In the genomic region with DNA sequence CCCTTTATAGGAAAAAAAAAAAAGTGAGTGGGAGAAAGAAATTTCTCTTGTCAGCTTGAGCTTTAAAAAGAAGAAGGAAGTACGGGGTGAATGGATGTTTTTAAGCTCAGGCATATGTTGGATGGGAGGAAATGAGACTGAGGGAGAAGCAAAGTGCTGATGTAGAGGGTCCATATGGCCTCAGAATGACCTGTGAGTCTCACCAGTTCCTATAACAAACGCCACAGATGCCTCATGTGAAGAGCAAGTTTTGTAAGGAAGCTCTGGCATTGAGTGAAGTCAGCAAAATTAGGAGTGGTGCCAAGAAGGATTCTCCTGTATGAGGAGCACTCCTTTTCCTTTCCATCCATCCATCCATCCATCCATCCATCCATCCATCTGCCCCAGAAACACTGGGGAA, we compare ENCODE assay signal across 16 cellular contexts.
DNase-seq lines count a peak whose midpoint lies in the region; ATAC-seq, FAIRE-seq and TF ChIP-seq lines count a peak whose summit lies in the region.
"Had no signal": no experiment of that assay in that cellular context is flagged by ENCODE, and none has a peak within 500 bp of the region (broad histone marks: within the 10 kb centered on the region; RNA-seq: fewer than 3 reads in every experiment).

No MANE protein-coding gene starts in this region.

- no peak for TF ChIP-seq EP300 in GM12878 (IDR thresholded peaks at IDR 0.05; ENCODE audit: borderline replicate concordance in 1 of 2, control insufficient read depth in 1 of 2, low read depth in 2 of 2, low read length in 2 of 2)

- no peak overlapping the region for H3K4me2 ChIP-seq in GM12878 (ENCODE audit: control insufficient read depth, insufficient read depth)
- H3K4me2 ChIP-seq: hepatocyte had no signal

- FAIRE-seq in GM12878 (lab: Jason Lieb, UNC) = no peak

- H3K79me2 ChIP-seq in GM12878 (ENCODE audit: control insufficient read depth, insufficient read depth, low read length) = no peaks in the 10 kb centered on the region
- H3K79me2 ChIP-seq: hepatocyte, parathyroid adenoma had no signal

- 92% methylated on average over 2 of the region's 2 CpGs for WGBS in GM12878 (ENCODE audit: insufficient coverage, insufficient replicate concordance, low lambda C conversion rate, missing lambda C conversion rate)

- BruUV-seq in GM12878 (replicated peaks; lab: Mats Ljungman, UMichigan) = no TSS peak

- peak overlapping the region; percentile 68 for H2AFZ ChIP-seq in GM12878 (ENCODE audit: control insufficient read depth, low read depth, low read length)
- H2AFZ ChIP-seq: hepatocyte, parathyroid adenoma had no signal

- H3K27me3 ChIP-seq in right atrium auricular region (no peaks in the 10 kb centered on the region), GM12878 (replicated peaks in 1 of 2; ENCODE audit: control insufficient read depth in 2 of 2, insufficient read depth in 2 of 2, low read length in 1 of 2) (no peaks in the 10 kb centered on the region), left lung (no peaks in the 10 kb centered on the region), uterus (no peaks in the 10 kb centered on the region)
- H3K27me3 ChIP-seq: hepatocyte had no signal

- TF ChIP-seq RAD21 in GM12878 (IDR thresholded peaks at IDR 0.05; ENCODE audit: insufficient read depth, low read depth, low read length) = no peak

- SMC1A ChIA-PET in GM12878 (lab: Charles Lee; ENCODE audit: uncharacterized antibody, unreplicated experiment) = interaction anchor here (0.6 to 9.0 kb wide), 27 partner anchors 8 to 631 kb away, joined by 3 to 268 read pairs (median 4); a partner anchor contains a TSS

- no peak for TF ChIP-seq POLR2A in GM12878 (IDR thresholded peaks at IDR 0.05; ENCODE audit: low read depth, low read length)
- no peak for TF ChIP-seq POLR2A in uterus (IDR thresholded peaks at IDR 0.05)

- H4K20me1 ChIP-seq in GM12878 (ENCODE audit: control insufficient read depth, insufficient read depth) = no peaks in the 10 kb centered on the region

- H3K4me3 ChIP-seq in right atrium auricular region (no peak overlapping the region), GM12878 (no peak overlapping the region), left lung (no peak overlapping the region), uterus (no peak overlapping the region)
- H3K4me3 ChIP-seq: hepatocyte, lower lobe of right lung had no signal

- H3K27ac ChIP-seq in right atrium auricular region (peak overlapping the region in 1 of 2 donors; percentile 11), GM12878 (ENCODE audit: control insufficient read depth, insufficient read depth) (no peak overlapping the region), left lung (peak overlapping the region in 1 of 2 donors; percentile 64), uterus (peak overlapping the region; percentile 68 to 74)
- H3K27ac ChIP-seq: hepatocyte, lower lobe of right lung, parathyroid adenoma had no signal

- peak; percentile 39 for ATAC-seq in Right ventricle myocardium superior (ENCODE audit: poor library complexity)
- ATAC-seq in GM12878 = no peak
- ATAC-seq in left lung = peak; percentile 43
- no peak for ATAC-seq in HG03097 (IDR thresholded peaks at IDR 0.05; ENCODE audit: low FRiP score, unreplicated experiment)

- H3K4me1 ChIP-seq in right atrium auricular region (peaks cover 0 to 11% of the 10 kb centered on the region in 2 donors), GM12878 (ENCODE audit: control insufficient read depth, insufficient read depth, low read length) (peaks cover 36% of the 10 kb centered on the region), left lung (peaks cover 0 to 41% of the 10 kb centered on the region in 2 donors), uterus (peaks cover 0 to 3% of the 10 kb centered on the region in 2 donors)

- H3K9ac ChIP-seq in GM12878 (ENCODE audit: control insufficient read depth, insufficient read depth, low read length) = no peak overlapping the region
- H3K9ac ChIP-seq: parathyroid adenoma had no signal

- DNase-seq in Right ventricle myocardium superior (no peak), right atrium auricular region (ENCODE audit: low spot score) (no peak), GM12878 (ENCODE audit: low read depth, low spot score) (no peak), left lung (no peak), uterus (no peak), NCI-H187 (lab: John Stamatoyannopoulos, UW) (no peak), AG08395 (ENCODE audit: low spot score) (no peak)
- DNase-seq: activated B cell treated with CpG ODN at 0.5 μM for 24 hours; activated T-cell treated with anti-CD3 and anti-CD28 coated beads for 4 hours; lower lobe of right lung; NCI-H1092; NCI-H510A treated with DMSO at 0.1 percent for 48 hours; stimulated activated naive CD4-positive, alpha-beta T cell had no signal

- intact Hi-C loops in Right ventricle myocardium superior (cut with DNase I) (loop anchor here (5.0 kb wide), 1 partner anchor 113 kb away; no protein-coding TSS in a partner anchor), GM12878 (cut with micrococcal nuclease; ENCODE audit: unreplicated experiment) (loop anchor here (5.0 kb wide), 1 partner anchor 98 kb away; no protein-coding TSS in a partner anchor), left lung (cut with DNase I) (loop anchor here (5.0 to 10.0 kb wide), 3 partner anchors 497 to 560 kb away; no protein-coding TSS in a partner anchor), uterus (cut with DNase I; ENCODE audit: low total_unique reads) (no loop called here)

- TF ChIP-seq CTCF in right atrium auricular region (IDR thresholded peaks at IDR 0.05) (no peak), GM12878 (IDR thresholded peaks at IDR 0.05 in 2 of 3, conservative IDR thresholded peaks at IDR 0.05 in 1 of 3; ENCODE audit: control insufficient read depth in 2 of 3, extremely low read depth in 1 of 3, insufficient read depth in 1 of 3, low read depth in 3 of 3, low read length in 3 of 3) (no peak), left lung (IDR thresholded peaks at IDR 0.05) (no peak), uterus (IDR thresholded peaks at IDR 0.05) (no peak)

- in situ Hi-C loops in GM12878 (cut with MboI) = loop anchor here (5.0 to 10.0 kb wide), 3 partner anchors 43 to 690 kb away; a partner anchor contains a TSS

- no peaks in the 10 kb centered on the region for H3K36me3 ChIP-seq in right atrium auricular region
- H3K36me3 ChIP-seq in GM12878 (ENCODE audit: control insufficient read depth in 2 of 2, insufficient read depth in 2 of 2, low read length in 1 of 2) = no peaks in the 10 kb centered on the region
- H3K36me3 ChIP-seq in left lung = no peaks in the 10 kb centered on the region
- H3K36me3 ChIP-seq in uterus = no peaks in the 10 kb centered on the region
- H3K36me3 ChIP-seq: lower lobe of right lung had no signal

- CTCF ChIA-PET in GM12878 (lab: Yijun Ruan, JAX) = interaction anchor here (0.6 to 10.6 kb wide), 15 partner anchors 9 to 504 kb away, joined by 3 to 202 read pairs (median 4); no protein-coding TSS in a partner anchor

- RAD21 ChIA-PET in GM12878 (lab: Charles Lee; ENCODE audit: unreplicated experiment) = interaction anchor here (1.1 to 10.9 kb wide), 11 partner anchors 42 to 561 kb away, joined by 3 to 208 read pairs (median 6); no protein-coding TSS in a partner anchor

- H3K9me3 ChIP-seq in right atrium auricular region (no peaks in the 10 kb centered on the region), GM12878 (replicated peaks; ENCODE audit: control insufficient read depth, insufficient read depth, low read length) (peaks cover 4% of the 10 kb centered on the region; the same call in 2 of the 3 replicates), left lung (no peaks in the 10 kb centered on the region), uterus (no peaks in the 10 kb centered on the region)
- H3K9me3 ChIP-seq: lower lobe of right lung had no signal

- POLR2A ChIA-PET in GM12878 (lab: Charles Lee) = interaction anchor here (0.7 to 1.4 kb wide), 5 partner anchors 12 to 492 kb away, joined by 3 to 4 read pairs (median 3); no protein-coding TSS in a partner anchor

TF ChIP-seq in GM12878, 131 proteins besides CTCF, POLR2A, EP300 and RAD21 (continues in another document):
- TF ChIP-seq RBBP5 (conservative IDR thresholded peaks at IDR 0.05) = no peak
- TF ChIP-seq FOXM1 (IDR thresholded peaks at IDR 0.05; ENCODE audit: low read depth, low read length) = no peak
- TF ChIP-seq IKZF1 (conservative IDR thresholded peaks at IDR 0.05) = no peak
- TF ChIP-seq, protein P1, sequence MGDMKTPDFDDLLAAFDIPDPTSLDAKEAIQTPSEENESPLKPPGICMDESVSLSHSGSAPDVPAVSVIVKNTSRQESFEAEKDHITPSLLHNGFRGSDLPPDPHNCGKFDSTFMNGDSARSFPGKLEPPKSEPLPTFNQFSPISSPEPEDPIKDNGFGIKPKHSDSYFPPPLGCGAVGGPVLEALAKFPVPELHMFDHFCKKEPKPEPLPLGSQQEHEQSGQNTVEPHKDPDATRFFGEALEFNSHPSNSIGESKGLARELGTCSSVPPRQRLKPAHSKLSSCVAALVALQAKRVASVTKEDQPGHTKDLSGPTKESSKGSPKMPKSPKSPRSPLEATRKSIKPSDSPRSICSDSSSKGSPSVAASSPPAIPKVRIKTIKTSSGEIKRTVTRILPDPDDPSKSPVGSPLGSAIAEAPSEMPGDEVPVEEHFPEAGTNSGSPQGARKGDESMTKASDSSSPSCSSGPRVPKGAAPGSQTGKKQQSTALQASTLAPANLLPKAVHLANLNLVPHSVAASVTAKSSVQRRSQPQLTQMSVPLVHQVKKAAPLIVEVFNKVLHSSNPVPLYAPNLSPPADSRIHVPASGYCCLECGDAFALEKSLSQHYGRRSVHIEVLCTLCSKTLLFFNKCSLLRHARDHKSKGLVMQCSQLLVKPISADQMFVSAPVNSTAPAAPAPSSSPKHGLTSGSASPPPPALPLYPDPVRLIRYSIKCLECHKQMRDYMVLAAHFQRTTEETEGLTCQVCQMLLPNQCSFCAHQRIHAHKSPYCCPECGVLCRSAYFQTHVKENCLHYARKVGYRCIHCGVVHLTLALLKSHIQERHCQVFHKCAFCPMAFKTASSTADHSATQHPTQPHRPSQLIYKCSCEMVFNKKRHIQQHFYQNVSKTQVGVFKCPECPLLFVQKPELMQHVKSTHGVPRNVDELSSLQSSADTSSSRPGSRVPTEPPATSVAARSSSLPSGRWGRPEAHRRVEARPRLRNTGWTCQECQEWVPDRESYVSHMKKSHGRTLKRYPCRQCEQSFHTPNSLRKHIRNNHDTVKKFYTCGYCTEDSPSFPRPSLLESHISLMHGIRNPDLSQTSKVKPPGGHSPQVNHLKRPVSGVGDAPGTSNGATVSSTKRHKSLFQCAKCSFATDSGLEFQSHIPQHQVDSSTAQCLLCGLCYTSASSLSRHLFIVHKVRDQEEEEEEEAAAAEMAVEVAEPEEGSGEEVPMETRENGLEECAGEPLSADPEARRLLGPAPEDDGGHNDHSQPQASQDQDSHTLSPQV (IDR thresholded peaks at IDR 0.05) = no peak
- TF ChIP-seq ZNF274 (IDR thresholded peaks at IDR 0.05; ENCODE audit: insufficient read depth, insufficient read length) = no peak
- TF ChIP-seq PAX8 (IDR thresholded peaks at IDR 0.05) = no peak

Comparison
In these comparisons a context has a peak if more than half of its experiments do, and no peak if none do; other contexts are left out.
1. ATAC-seq: peak in Right ventricle myocardium superior (single experiment) and left lung (single experiment); none in GM12878 (single experiment) and HG03097 (single experiment).